ENCODE assay signal across 17 cellular contexts in the genomic region with DNA sequence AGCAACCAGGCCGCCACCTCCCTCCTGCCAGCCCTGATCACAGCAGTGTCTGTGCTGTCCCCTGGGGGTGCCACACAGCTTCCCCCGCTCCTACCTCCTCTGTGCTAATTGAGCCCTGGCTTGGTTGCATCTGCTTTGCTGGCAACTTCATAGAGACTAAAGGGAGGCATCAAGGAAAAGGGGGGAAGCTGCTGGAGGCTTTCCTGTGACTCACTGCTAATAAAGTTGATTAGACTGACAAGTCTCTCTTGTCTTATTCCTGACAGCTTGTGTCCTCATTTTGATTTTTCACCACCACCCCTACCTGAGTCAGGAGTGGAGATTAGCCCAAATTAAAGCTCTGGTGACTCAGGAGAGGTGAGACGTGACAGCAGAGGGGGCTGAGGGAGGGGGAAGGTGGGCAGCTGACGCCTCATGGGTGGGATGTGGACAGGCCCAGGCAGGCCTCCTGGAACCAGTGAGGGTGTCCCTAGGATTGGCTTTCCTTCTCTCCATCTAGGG.
A peak's percentile ranks its signal among the peaks of the same experiment; 100 is the strongest.
DNase-seq lines count a peak whose midpoint lies in the region; ATAC-seq and TF ChIP-seq lines count a peak whose summit lies in the region.
"Had no signal": no experiment of that assay in that cellular context is flagged by ENCODE, and none has a peak within 500 bp of the region (broad histone marks: within the 10 kb centered on the region; RNA-seq: fewer than 3 reads in every experiment).

No MANE protein-coding gene starts in this region.

- H2AFZ ChIP-seq in neuronal stem cell (ENCODE audit: low read length) = no peak overlapping the region

- H3K18ac ChIP-seq in neuronal stem cell (ENCODE audit: low read length) = peak overlapping the region; percentile 81

- H3K36me3 ChIP-seq in MG63 (no peaks in the 10 kb centered on the region), WERI-Rb-1 (no peaks in the 10 kb centered on the region), neuronal stem cell (replicated peaks in 1 of 2; ENCODE audit: control insufficient read depth in 2 of 2, insufficient read depth in 2 of 2, low read length in 2 of 2) (no peaks in the 10 kb centered on the region), colonic mucosa (no peaks in the 10 kb centered on the region), psoas muscle (ENCODE audit: insufficient read depth in 1 of 2, low read depth in 1 of 2) (no peaks in the 10 kb centered on the region)
- H3K36me3 ChIP-seq: heart left ventricle, tibial artery had no signal

- no peak overlapping the region for H4K8ac ChIP-seq in neuronal stem cell (ENCODE audit: low read depth, low read length)

- no peaks in the 10 kb centered on the region for H3K27me3 ChIP-seq in MG63
- no peaks in the 10 kb centered on the region for H3K27me3 ChIP-seq in WERI-Rb-1 (ENCODE audit: insufficient read depth, low read depth, severe bottlenecking)
- H3K27me3 ChIP-seq in neuronal stem cell (ENCODE audit: control insufficient read depth in 3 of 3, insufficient read depth in 3 of 3, low read depth in 1 of 3, low read length in 3 of 3) = no peaks in the 10 kb centered on the region
- H3K27me3 ChIP-seq in colonic mucosa = no peaks in the 10 kb centered on the region
- H3K27me3 ChIP-seq in psoas muscle (ENCODE audit: insufficient read depth in 3 of 3, low read length in 2 of 3) = peaks cover 0 to 2% (median 0%) of the 10 kb centered on the region in 3 donors
- H3K27me3 ChIP-seq: heart left ventricle, tibial artery had no signal

- no peak overlapping the region for H3K14ac ChIP-seq in neuronal stem cell (ENCODE audit: low read length)

- H3K4me3 ChIP-seq in MG63 (no peak overlapping the region), WERI-Rb-1 (ENCODE audit: low read depth, low read length) (no peak overlapping the region), neuronal stem cell (ENCODE audit: low read length in 2 of 2) (no peak overlapping the region), colonic mucosa (no peak overlapping the region), psoas muscle (no peak overlapping the region)
- H3K4me3 ChIP-seq: heart left ventricle, tibial artery had no signal

- no peak overlapping the region for H2BK5ac ChIP-seq in neuronal stem cell (ENCODE audit: low read length)

- no peak overlapping the region for H4K91ac ChIP-seq in neuronal stem cell (ENCODE audit: low read depth, low read length, poor library complexity)

- H2BK15ac ChIP-seq in neuronal stem cell (ENCODE audit: low read length) = no peak overlapping the region

- H3K27ac ChIP-seq in WERI-Rb-1 (peak overlapping the region; percentile 67), neuronal stem cell (replicated peaks; ENCODE audit: low read length) (no peak overlapping the region), colonic mucosa (no peak overlapping the region), psoas muscle (no peak overlapping the region)
- H3K27ac ChIP-seq: heart left ventricle, tibial artery had no signal

- no peaks in the 10 kb centered on the region for H3K9me3 ChIP-seq in MG63
- no peaks in the 10 kb centered on the region for H3K9me3 ChIP-seq in WERI-Rb-1 (ENCODE audit: severe bottlenecking)
- H3K9me3 ChIP-seq in neuronal stem cell (replicated peaks in 1 of 2; ENCODE audit: control insufficient read depth in 2 of 2, insufficient read depth in 1 of 2, low read depth in 1 of 2, low read length in 2 of 2) = no peaks in the 10 kb centered on the region
- no peaks in the 10 kb centered on the region for H3K9me3 ChIP-seq in colonic mucosa
- no peaks in the 10 kb centered on the region for H3K9me3 ChIP-seq in psoas muscle
- H3K9me3 ChIP-seq: heart left ventricle, tibial artery had no signal

- no peak overlapping the region for H2BK120ac ChIP-seq in neuronal stem cell (ENCODE audit: low read depth, low read length)

- no peak overlapping the region for H3K4ac ChIP-seq in neuronal stem cell (ENCODE audit: low read length)

- DNase-seq in EL (peak; percentile 23), MG63 (peak; percentile 20), WERI-Rb-1 (peak; percentile 58), neuronal stem cell (ENCODE audit: low spot score) (no peak), NCI-H345 (lab: John Stamatoyannopoulos, UW) (no peak), NCI-H1048 (lab: John Stamatoyannopoulos, UW) (no peak), colonic mucosa (no peak), psoas muscle (no peak)
- DNase-seq: activated B cell treated with CpG ODN at 0.5 μM for 24 hours; central memory CD4-positive, alpha-beta T cell; DMS79; heart left ventricle; NCI-H187 treated with DMSO at 0.1 percent for 48 hours; stimulated activated CD4-positive, alpha-beta T cell treated with anti-CD3 and anti-CD28 coated beads, Interleukin-2, amount 100 ng/mL, for 24 hours; stimulated activated CD8-positive, alpha-beta memory T cell treated with anti-CD3 and anti-CD28 coated beads, Interleukin-4, amount 100 ng/mL, for 48 hours; tibial artery had no signal

- no peak overlapping the region for H2BK12ac ChIP-seq in neuronal stem cell (ENCODE audit: low read length)

- no CpG with 5 or more reads among the region's 4 CpGs for WGBS in neuronal stem cell (ENCODE audit: extremely low coverage in 2 of 2, insufficient read length in 2 of 2, insufficient replicate concordance in 1 of 2), 2 donors
- WGBS in psoas muscle, 3 donors = 82 to 87% (median 86%) methylated on average over 4 of the region's 4 CpGs

- H3K9ac ChIP-seq in neuronal stem cell (ENCODE audit: low read depth, low read length, poor library complexity) (no peak overlapping the region), colonic mucosa (ENCODE audit: low read depth in 2 of 2, low read length in 2 of 2) (no peak overlapping the region)

- no peak for ATAC-seq in psoas muscle
- ATAC-seq: heart left ventricle, left lobe of liver had no signal

- no peaks in the 10 kb centered on the region for H3K79me1 ChIP-seq in neuronal stem cell (ENCODE audit: low read depth, low read length)

- H3K23ac ChIP-seq in neuronal stem cell (ENCODE audit: low read depth, low read length, poor library complexity) = peak overlapping the region; percentile 31

- intact Hi-C loops in colonic mucosa (cut with DNase I) (no loop called here), psoas muscle (cut with DNase I) (loop anchor here in 1 of 2 donors (5.0 kb wide), 1 partner anchor 51 kb away; no protein-coding TSS in a partner anchor)

- H3K4me2 ChIP-seq in neuronal stem cell (ENCODE audit: insufficient read depth, low read length, poor library complexity, severe bottlenecking) = no peak overlapping the region

- TF ChIP-seq CTCF in WERI-Rb-1 (IDR thresholded peaks at IDR 0.05; ENCODE audit: low read depth, low read length) = 0 out of 2 replicates have a peak, but pooled peaks have one; percentile 1
- no peak for TF ChIP-seq CTCF in colonic mucosa (IDR thresholded peaks at IDR 0.05)
- no peak for TF ChIP-seq CTCF in psoas muscle (IDR thresholded peaks at IDR 0.05)

- H3K4me1 ChIP-seq in neuronal stem cell (ENCODE audit: control insufficient read depth in 2 of 2, insufficient read depth in 1 of 2, low read depth in 1 of 2, low read length in 2 of 2) (peaks cover 0 to 3% of the 10 kb centered on the region in 2 donors), colonic mucosa (no peaks in the 10 kb centered on the region), psoas muscle (no peaks in the 10 kb centered on the region)
- H3K4me1 ChIP-seq: heart left ventricle, tibial artery had no signal

- H2AK5ac ChIP-seq in neuronal stem cell (ENCODE audit: low read depth, low read length) = no peak overlapping the region

Comparison
In these comparisons a context has a peak if more than half of its experiments do, and no peak if none do; other contexts are left out.
1. DNase-seq: peak in EL (single experiment), MG63 (single experiment) and WERI-Rb-1 (single experiment); none in neuronal stem cell (single experiment), NCI-H345 (single experiment), NCI-H1048 (single experiment), colonic mucosa (single experiment) and psoas muscle (0 of 2).